Comparison of ENCODE assay signal across 1 cellular context in genomic region chr17:58517928-58518609, GRCh38.
TF ChIP-seq lines count a peak whose summit lies in the region.

No MANE protein-coding gene starts in this region.

TF ChIP-seq in HepG2, 621 proteins besides CTCF, POLR2A, EP300 and RAD21 (continued from another document and continues in another):
- TF ChIP-seq ZNF318 (CRISPR knock-in tag; IDR thresholded peaks at IDR 0.05) (no peak), ZNF34 (CRISPR knock-in tag; IDR thresholded peaks at IDR 0.05; ENCODE audit: borderline replicate concordance) (0 out of 2 replicates have a peak, but pooled peaks have one; percentile 27), ZNF362 (CRISPR knock-in tag; IDR thresholded peaks at IDR 0.05; ENCODE audit: borderline replicate concordance) (no peak; the same call in 1 of the 2 replicates), MLX (CRISPR knock-in tag; IDR thresholded peaks at IDR 0.05) (no peak), PAWR (CRISPR knock-in tag; IDR thresholded peaks at IDR 0.05; ENCODE audit: borderline replicate concordance) (0 out of 2 replicates have a peak, but pooled peaks have one; percentile 26), SNRNP70 (IDR thresholded peaks at IDR 0.05; ENCODE audit: low read depth, low read length) (no peak), HOXD1 (CRISPR knock-in tag; IDR thresholded peaks at IDR 0.05) (0 out of 2 replicates have a peak, but pooled peaks have one; percentile 36), ZNF513 (CRISPR knock-in tag; conservative IDR thresholded peaks at IDR 0.05) (0 out of 2 replicates have a peak, but pooled peaks have one; percentile 60), FOSL1 (CRISPR knock-in tag; IDR thresholded peaks at IDR 0.05; ENCODE audit: borderline replicate concordance) (no peak), PPARG (CRISPR knock-in tag; conservative IDR thresholded peaks at IDR 0.05) (no peak), ZNF530 (CRISPR knock-in tag; IDR thresholded peaks at IDR 0.05; ENCODE audit: low read depth) (no peak), ATF7-NPFF (CRISPR knock-in tag; IDR thresholded peaks at IDR 0.05; ENCODE audit: low read depth) (no peak; the same call in 1 of the 2 replicates), ZNF331 (CRISPR knock-in tag; IDR thresholded peaks at IDR 0.05) (no peak), TRAFD1 (CRISPR knock-in tag; IDR thresholded peaks at IDR 0.05; ENCODE audit: borderline replicate concordance) (no peak), HNRNPL (IDR thresholded peaks at IDR 0.05; ENCODE audit: low read depth, low read length) (0 out of 2 replicates have a peak, but pooled peaks have one; percentile 3), NR0B2 (CRISPR knock-in tag; IDR thresholded peaks at IDR 0.05) (no peak; the same call in 1 of the 2 replicates), PHB2 (IDR thresholded peaks at IDR 0.05; ENCODE audit: partially characterized antibody) (no peak), TFDP1 (CRISPR knock-in tag; IDR thresholded peaks at IDR 0.05; ENCODE audit: borderline replicate concordance) (peak; percentile 26; the same call in 1 of the 2 replicates), SRSF4 (IDR thresholded peaks at IDR 0.05; ENCODE audit: low read depth, low read length, poor library complexity, severe bottlenecking) (no peak), ZNF234 (CRISPR knock-in tag; conservative IDR thresholded peaks at IDR 0.05) (no peak), NFKB2 (CRISPR knock-in tag; IDR thresholded peaks at IDR 0.05; ENCODE audit: borderline replicate concordance) (no peak), MYNN (CRISPR knock-in tag; IDR thresholded peaks at IDR 0.05; ENCODE audit: low read depth) (peak; percentile 60; the same call in 1 of the 2 replicates), TFDP2 (CRISPR knock-in tag; IDR thresholded peaks at IDR 0.05) (peak; percentile 76), TEAD3 (CRISPR knock-in tag; optimal IDR thresholded peaks at IDR 0.05; ENCODE audit: borderline replicate concordance) (peak; percentile 45), SRF (IDR thresholded peaks at IDR 0.05; ENCODE audit: low read depth, low read length) (peak; percentile 75), CEBPZ (IDR thresholded peaks at IDR 0.05; ENCODE audit: low read length) (peak; percentile 60; the same call in 1 of the 2 replicates), NFE2L1 (CRISPR knock-in tag; IDR thresholded peaks at IDR 0.05; ENCODE audit: borderline replicate concordance) (no peak), ERF (CRISPR knock-in tag; IDR thresholded peaks at IDR 0.05) (peak; percentile 9; the same call in 1 of the 2 replicates), SMYD3 (CRISPR knock-in tag; IDR thresholded peaks at IDR 0.05) (no peak), SP4 (CRISPR knock-in tag; IDR thresholded peaks at IDR 0.05) (peak; percentile 97), CREB3 (CRISPR knock-in tag; IDR thresholded peaks at IDR 0.05) (no peak), FOXO4 (CRISPR knock-in tag; conservative IDR thresholded peaks at IDR 0.05) (no peak), FOXA3 (CRISPR knock-in tag; IDR thresholded peaks at IDR 0.05) (peak; percentile 18; the same call in 1 of the 2 replicates)
